In genomic region chr16:50953266-50953665, GRCh38 we compare ENCODE assay signal across 16 cellular contexts.
DNase-seq lines count a peak whose midpoint lies in the region; TF ChIP-seq lines count a peak whose summit lies in the region.
"Had no signal": no experiment of that assay in that cellular context is flagged by ENCODE, and none has a peak within 500 bp of the region (broad histone marks: within the 10 kb centered on the region; RNA-seq: fewer than 3 reads in every experiment).

No MANE protein-coding gene starts in this region.

- CTCF ChIA-PET in HEK293 (lab: Yijun Ruan, JAX) = no interaction called here

- H3K27me3 ChIP-seq in WERI-Rb-1 (ENCODE audit: insufficient read depth, low read depth, severe bottlenecking) = no peaks in the 10 kb centered on the region
- H3K27me3 ChIP-seq: BLaER1 treated with 17β-estradiol and CSF1 and Interleukin-3, amounts not matched to agents 10 nM and 100 nM had no signal

- H3K4me3 ChIP-seq in HEK293 (ENCODE audit: low read depth, low read length) = no peak overlapping the region
- H3K4me3 ChIP-seq in WERI-Rb-1 (ENCODE audit: low read depth, low read length) = no peak overlapping the region
- H3K4me3 ChIP-seq: A549; BLaER1 treated with 17β-estradiol and CSF1 and Interleukin-3, amounts not matched to agents 10 nM and 100 nM had no signal

- DNase-seq in NCI-H146 treated with DMSO at 0.1 percent for 48 hours (lab: John Stamatoyannopoulos, UW; ENCODE audit: unreplicated experiment) = peak; percentile 1
- DNase-seq in NCI-H146 (lab: John Stamatoyannopoulos, UW) = no peak
- peak; percentile 30 for DNase-seq in WERI-Rb-1
- no peak for DNase-seq in kidney glomerular epithelial cell (lab: John Stamatoyannopoulos, UW)
- DNase-seq: AML-193; Caco-2; Calu3; CD4-positive, alpha-beta T cell; CD8-positive, alpha-beta T cell; DMS79 treated with DMSO at 0.1 percent for 48 hours; GF-D8 had no signal

- no peaks in the 10 kb centered on the region for H3K4me1 ChIP-seq in HEK293 (ENCODE audit: control insufficient read depth, insufficient read depth, low read length)
- H3K4me1 ChIP-seq: A549 had no signal

- TF ChIP-seq CTCF in HEK293 (tag by site-specific recombination; IDR thresholded peaks at IDR 0.05) = no peak
- TF ChIP-seq CTCF in WERI-Rb-1 (IDR thresholded peaks at IDR 0.05; ENCODE audit: low read depth, low read length) = no peak

- no peaks in the 10 kb centered on the region for H3K36me3 ChIP-seq in HEK293 (ENCODE audit: control insufficient read depth in 2 of 2, insufficient read depth in 1 of 2, low read length in 2 of 2)
- no peaks in the 10 kb centered on the region for H3K36me3 ChIP-seq in WERI-Rb-1
- H3K36me3 ChIP-seq: BLaER1 treated with 17β-estradiol and CSF1 and Interleukin-3, amounts not matched to agents 10 nM and 100 nM had no signal

- H3K9me3 ChIP-seq in HEK293 (ENCODE audit: control insufficient read depth, insufficient read depth, low read depth, low read length) (no peaks in the 10 kb centered on the region), WERI-Rb-1 (ENCODE audit: severe bottlenecking) (no peaks in the 10 kb centered on the region)
- H3K9me3 ChIP-seq: A549; BLaER1 treated with 17β-estradiol and CSF1 and Interleukin-3, amounts not matched to agents 10 nM and 100 nM; Caco-2 had no signal

- H3K27ac ChIP-seq in HEK293 (ENCODE audit: extremely low read depth, low read depth, low read length) (no peak overlapping the region), WERI-Rb-1 (no peak overlapping the region)
- H3K27ac ChIP-seq: 22Rv1; A549; BLaER1 treated with 17β-estradiol and CSF1 and Interleukin-3, amounts not matched to agents 10 nM and 100 nM; C4-2B had no signal

- POLR2A ChIA-PET in HEK293 (lab: Yijun Ruan, JAX) = no interaction called here

TF ChIP-seq in HEK293, 187 proteins besides CTCF, POLR2A, EP300 and RAD21:
- TF ChIP-seq ATF2 (tag by site-specific recombination; IDR thresholded peaks at IDR 0.05; ENCODE audit: low read depth) = peak; percentile 63
- no peak for TF ChIP-seq ZNF10 (tag by site-specific recombination; IDR thresholded peaks at IDR 0.05)
- TF ChIP-seq ZNF433 (tag by site-specific recombination; IDR thresholded peaks at IDR 0.05; ENCODE audit: low read depth) = no peak
TF ChIP-seq in HEK293: peak in this region for 1.

Comparison
In these comparisons a context has a peak if more than half of its experiments do, and no peak if none do; other contexts are left out.
1. DNase-seq: peak in NCI-H146 treated with DMSO at 0.1 percent for 48 hours (single experiment) and WERI-Rb-1 (single experiment); none in NCI-H146 (single experiment) and kidney glomerular epithelial cell (single experiment).